Comparison of ENCODE assay signal across 1 cellular context in genomic region chr19:21328885-21329605, GRCh38.
TF ChIP-seq lines count a peak whose summit lies in the region.

Gene ZNF708, minus strand, starts transcription at chr19:21329410. Its CDS starts 198 bp downstream, at chr19:21329212.

TF ChIP-seq in HepG2, 621 proteins besides CTCF, POLR2A, EP300 and RAD21 (continued from another document and continues in another):
- TF ChIP-seq ZNF280D (CRISPR knock-in tag; IDR thresholded peaks at IDR 0.05) (0 out of 2 replicates have a peak, but pooled peaks have one; percentile 60), HMGXB4 (CRISPR knock-in tag; IDR thresholded peaks at IDR 0.05; ENCODE audit: borderline replicate concordance in 1 of 2, low read depth in 1 of 2) (peak in 1 of 2 experiments; percentile 44; a peak in 2 of 4 replicates), MYPOP (CRISPR knock-in tag; IDR thresholded peaks at IDR 0.05) (0 out of 2 replicates have a peak, but pooled peaks have one; percentile 52), BCL3 (CRISPR knock-in tag; IDR thresholded peaks at IDR 0.05) (no peak), HOXA5 (CRISPR knock-in tag; IDR thresholded peaks at IDR 0.05) (peak; percentile 34; the same call in 1 of the 2 replicates), ZNF383 (CRISPR knock-in tag; IDR thresholded peaks at IDR 0.05; ENCODE audit: borderline replicate concordance) (no peak), ZNF850 (CRISPR knock-in tag; conservative IDR thresholded peaks at IDR 0.05) (no peak), ATM (IDR thresholded peaks at IDR 0.05; ENCODE audit: borderline replicate concordance) (no peak), SIN3A (IDR thresholded peaks at IDR 0.05; ENCODE audit: borderline replicate concordance, low read depth, low read length) (peak; percentile 84), E2F5 (CRISPR knock-in tag; conservative IDR thresholded peaks at IDR 0.05) (no peak), PRPF4 (IDR thresholded peaks at IDR 0.05; ENCODE audit: low read depth, low read length, poor library complexity, severe bottlenecking) (no peak), RARG (CRISPR knock-in tag; IDR thresholded peaks at IDR 0.05; ENCODE audit: low read depth) (no peak), ZFP82 (CRISPR knock-in tag; IDR thresholded peaks at IDR 0.05; ENCODE audit: borderline replicate concordance) (peak; percentile 53; the same call in 1 of the 2 replicates), ZNF124 (CRISPR knock-in tag; IDR thresholded peaks at IDR 0.05) (peak; percentile 89), KMT2A (CRISPR knock-in tag; IDR thresholded peaks at IDR 0.05) (peak; percentile 73; the same call in 1 of the 2 replicates), ETV5 (CRISPR knock-in tag; IDR thresholded peaks at IDR 0.05; ENCODE audit: borderline replicate concordance) (peak; percentile 38; the same call in 1 of the 2 replicates), TBX3 (IDR thresholded peaks at IDR 0.05; ENCODE audit: borderline replicate concordance) (no peak), DDIT3 (CRISPR knock-in tag; IDR thresholded peaks at IDR 0.05) (no peak), STAT6 (CRISPR knock-in tag; IDR thresholded peaks at IDR 0.05; ENCODE audit: borderline replicate concordance) (no peak), ZNF138 (CRISPR knock-in tag; IDR thresholded peaks at IDR 0.05; ENCODE audit: low read depth) (no peak), LBX2 (CRISPR knock-in tag; IDR thresholded peaks at IDR 0.05; ENCODE audit: borderline replicate concordance) (no peak), ZXDC (CRISPR knock-in tag; IDR thresholded peaks at IDR 0.05) (no peak), BRCA1 (CRISPR knock-in tag; IDR thresholded peaks at IDR 0.05) (peak; percentile 44; the same call in 1 of the 2 replicates), TBP (CRISPR knock-in tag; IDR thresholded peaks at IDR 0.05) (no peak), ZNF549 (CRISPR knock-in tag; IDR thresholded peaks at IDR 0.05) (no peak), ARNTL (CRISPR knock-in tag; IDR thresholded peaks at IDR 0.05) (peak; percentile 30; the same call in 1 of the 2 replicates), RFX5 (IDR thresholded peaks at IDR 0.05; ENCODE audit: low read depth, low read length) (no peak), TFDP1 (CRISPR knock-in tag; IDR thresholded peaks at IDR 0.05; ENCODE audit: borderline replicate concordance) (peak; percentile 36; the same call in 1 of the 2 replicates), BRD4 (CRISPR knock-in tag; IDR thresholded peaks at IDR 0.05) (peak; percentile 86; the same call in 1 of the 2 replicates), ZNF292 (CRISPR knock-in tag; IDR thresholded peaks at IDR 0.05; ENCODE audit: borderline replicate concordance, low read depth) (peak; percentile 86), ZNF512 (CRISPR knock-in tag; IDR thresholded peaks at IDR 0.05) (no peak), ZNF3 (CRISPR knock-in tag; IDR thresholded peaks at IDR 0.05) (peak; percentile 28; the same call in 1 of the 2 replicates), E2F1 (CRISPR knock-in tag; IDR thresholded peaks at IDR 0.05) (peak; percentile 4; the same call in 1 of the 2 replicates)
